In genomic region chr3:81500039-81500438, GRCh38 we compare ENCODE assay signal across 16 cellular contexts.
DNase-seq lines count a peak whose midpoint lies in the region; ATAC-seq lines count a peak whose summit lies in the region.
"Had no signal": no experiment of that assay in that cellular context is flagged by ENCODE, and none has a peak within 500 bp of the region (broad histone marks: within the 10 kb centered on the region; RNA-seq: fewer than 3 reads in every experiment).

No MANE protein-coding gene starts in this region.

- H3K9me3 Mint-ChIP-seq in activated naive CD4-positive, alpha-beta T cell treated with anti-CD3 and anti-CD28 coated beads for 36 hours = no peaks in the 10 kb centered on the region
- H3K9me3 Mint-ChIP-seq: activated naive CD8-positive, alpha-beta T cell treated with anti-CD3 and anti-CD28 coated beads for 36 hours; nephron had no signal

- DNase-seq in activated naive CD4-positive, alpha-beta T cell treated with anti-CD3 and anti-CD28 coated beads for 36 hours = no peak
- DNase-seq in DMS114 treated with DMSO at 0.1 percent for 48 hours (lab: John Stamatoyannopoulos, UW; ENCODE audit: unreplicated experiment) (no peak), amniotic stem cell (lab: John Stamatoyannopoulos, UW) (no peak), KG1 (lab: John Stamatoyannopoulos, UW) (no peak)
- DNase-seq: activated CD4-positive, alpha-beta T cell treated with anti-CD3 and anti-CD28 coated beads for 1 hour; activated naive CD8-positive, alpha-beta T cell treated with anti-CD3 and anti-CD28 coated beads for 36 hours; AML-193; effector CD8-positive, alpha-beta T cell; NCI-H1048; NCI-H2171; SHP77 had no signal

- intact Hi-C loops in activated naive CD4-positive, alpha-beta T cell treated with anti-CD3 and anti-CD28 coated beads for 36 hours (cut with micrococcal nuclease) = no loop called here

- no peak overlapping the region for H3K4me3 Mint-ChIP-seq in activated naive CD4-positive, alpha-beta T cell treated with anti-CD3 and anti-CD28 coated beads for 36 hours
- H3K4me3 Mint-ChIP-seq: activated naive CD8-positive, alpha-beta T cell treated with anti-CD3 and anti-CD28 coated beads for 36 hours; nephron had no signal

- CTCF ChIA-PET in activated naive CD4-positive, alpha-beta T cell treated with anti-CD3 and anti-CD28 coated beads for 36 hours (lab: Charles Lee) = no interaction called here

- ATAC-seq in GM18868 (IDR thresholded peaks at IDR 0.05; ENCODE audit: unreplicated experiment) = peak; percentile 55
- ATAC-seq in GM21447 (IDR thresholded peaks at IDR 0.05; ENCODE audit: unreplicated experiment) = peak; percentile 81
- ATAC-seq in HG02981 (IDR thresholded peaks at IDR 0.05; ENCODE audit: unreplicated experiment) = peak; percentile 79
- ATAC-seq in HG03558 (IDR thresholded peaks at IDR 0.05; ENCODE audit: extremely low read depth, unreplicated experiment) = peak; percentile 84

- no peaks in the 10 kb centered on the region for H3K4me1 Mint-ChIP-seq in activated naive CD4-positive, alpha-beta T cell treated with anti-CD3 and anti-CD28 coated beads for 36 hours (ENCODE audit: low read depth)
- H3K4me1 Mint-ChIP-seq: activated naive CD8-positive, alpha-beta T cell treated with anti-CD3 and anti-CD28 coated beads for 36 hours; nephron had no signal

- no peak overlapping the region for H3K27ac Mint-ChIP-seq in activated naive CD4-positive, alpha-beta T cell treated with anti-CD3 and anti-CD28 coated beads for 36 hours
- H3K27ac Mint-ChIP-seq: activated naive CD8-positive, alpha-beta T cell treated with anti-CD3 and anti-CD28 coated beads for 36 hours; nephron had no signal

- H3K36me3 Mint-ChIP-seq in activated naive CD4-positive, alpha-beta T cell treated with anti-CD3 and anti-CD28 coated beads for 36 hours (ENCODE audit: low read depth) = no peaks in the 10 kb centered on the region

- H3K27me3 Mint-ChIP-seq in activated naive CD4-positive, alpha-beta T cell treated with anti-CD3 and anti-CD28 coated beads for 36 hours (ENCODE audit: low read depth) = no peaks in the 10 kb centered on the region
- H3K27me3 Mint-ChIP-seq: activated naive CD8-positive, alpha-beta T cell treated with anti-CD3 and anti-CD28 coated beads for 36 hours had no signal
